Comparison of ENCODE assay signal across 9 cellular contexts in the genomic region with DNA sequence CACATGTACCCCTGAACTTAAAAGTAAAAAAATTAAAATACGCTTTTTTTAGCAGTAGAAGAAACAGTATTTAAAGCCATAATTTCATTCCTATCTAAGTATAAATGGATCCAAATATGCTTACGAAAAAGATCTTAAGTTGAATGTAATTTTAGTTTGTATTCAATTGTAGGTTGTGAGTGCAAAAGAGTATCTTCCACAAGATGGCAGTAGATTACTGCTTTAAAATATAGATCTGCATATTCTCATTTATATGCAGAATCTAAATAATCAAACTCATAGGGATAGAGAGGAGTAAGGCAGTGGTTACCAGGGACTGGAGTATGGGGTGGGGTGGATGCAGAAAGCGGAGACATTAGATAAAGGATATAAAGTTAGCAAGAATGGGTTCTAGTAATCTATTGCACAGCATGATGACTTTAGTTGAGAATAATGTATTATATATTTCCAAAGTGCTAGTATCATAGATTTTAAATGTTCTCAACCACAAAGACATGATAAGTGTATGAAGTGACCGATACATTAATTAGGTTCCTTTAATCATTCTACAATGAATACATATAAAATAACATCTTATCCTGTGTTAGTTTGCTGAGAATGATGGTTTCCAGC. TPM values are rescaled to one million over a fixed set of nuclear protein-coding genes. Genes with fewer than 3 reads are reported as not detected.
DNase-seq lines count a peak whose midpoint lies in the region; ATAC-seq and TF ChIP-seq lines count a peak whose summit lies in the region.
"Had no signal": no experiment of that assay in that cellular context is flagged by ENCODE, and none has a peak within 500 bp of the region (broad histone marks: within the 10 kb centered on the region; RNA-seq: fewer than 3 reads in every experiment).

No MANE protein-coding gene starts in this region.

- TF ChIP-seq EP300 in gastroesophageal sphincter (IDR thresholded peaks at IDR 0.05): no peak

- no peaks in the 10 kb centered on the region for H3K4me1 ChIP-seq in CD8-positive, alpha-beta T cell (ENCODE audit: insufficient read depth, low read length)
- no peaks in the 10 kb centered on the region for H3K4me1 ChIP-seq in lung (ENCODE audit: control insufficient read depth in 2 of 2, insufficient read depth in 2 of 2, low read length in 2 of 2)
- H3K4me1 ChIP-seq in gastroesophageal sphincter: no peaks in the 10 kb centered on the region

- no peak for TF ChIP-seq POLR2A in gastroesophageal sphincter (IDR thresholded peaks at IDR 0.05)

- H3K4me3 Mint-ChIP-seq in CD8-positive, alpha-beta T cell: no peak overlapping the region
- H3K4me3 Mint-ChIP-seq in activated B cell treated with CpG ODN at 0.5 μM for 24 hours: no peak overlapping the region

- POLR2A ChIA-PET in CD8-positive, alpha-beta T cell (lab: Charles Lee): no interaction called here
- POLR2A ChIA-PET in activated B cell treated with CpG ODN at 0.5 μM for 24 hours (lab: Charles Lee): no interaction called here

- H3K9me3 ChIP-seq in CD8-positive, alpha-beta T cell (ENCODE audit: low read length): no peaks in the 10 kb centered on the region
- H3K9me3 ChIP-seq in lung (ENCODE audit: control insufficient read depth in 2 of 2, insufficient read depth in 1 of 2, low read length in 1 of 2) (peaks cover 0 to 9% of the 10 kb centered on the region in 2 donors), gastroesophageal sphincter (peaks cover 0 to 8% (median 0%) of the 10 kb centered on the region in 3 donors)

- no peak overlapping the region for H3K4me3 ChIP-seq in CD8-positive, alpha-beta T cell (ENCODE audit: low read depth, low read length)
- H3K4me3 ChIP-seq in lung (no peak overlapping the region), gastroesophageal sphincter (no peak overlapping the region)

- no peaks in the 10 kb centered on the region for H3K9me3 Mint-ChIP-seq in CD8-positive, alpha-beta T cell
- no peaks in the 10 kb centered on the region for H3K9me3 Mint-ChIP-seq in activated B cell treated with CpG ODN at 0.5 μM for 24 hours

- H3K27ac Mint-ChIP-seq in CD8-positive, alpha-beta T cell: no peak overlapping the region
- H3K27ac Mint-ChIP-seq in activated B cell treated with CpG ODN at 0.5 μM for 24 hours: no peak overlapping the region

- peaks cover 47% of the 10 kb centered on the region for H3K27me3 Mint-ChIP-seq in CD8-positive, alpha-beta T cell (ENCODE audit: low read depth)
- H3K27me3 Mint-ChIP-seq in activated B cell treated with CpG ODN at 0.5 μM for 24 hours: peaks cover 22% of the 10 kb centered on the region

- TF ChIP-seq CTCF in CD8-positive, alpha-beta T cell (IDR thresholded peaks at IDR 0.05): peak; percentile 29
- peak; percentile 38 for TF ChIP-seq CTCF in activated B cell treated with CpG ODN at 0.5 μM for 24 hours (IDR thresholded peaks at IDR 0.05)
- peak; percentile 15 for TF ChIP-seq CTCF in lung (IDR thresholded peaks at IDR 0.05; ENCODE audit: control extremely low read depth, extremely low read depth)
- no peak for TF ChIP-seq CTCF in gastroesophageal sphincter (IDR thresholded peaks at IDR 0.05)

- H3K4me1 Mint-ChIP-seq in CD8-positive, alpha-beta T cell (ENCODE audit: low read depth): no peaks in the 10 kb centered on the region
- no peaks in the 10 kb centered on the region for H3K4me1 Mint-ChIP-seq in activated B cell treated with CpG ODN at 0.5 μM for 24 hours

- WGBS in lung, 2 donors: 70 to 79% methylated on average over 4 of the region's 4 CpGs
- 75 to 88% methylated on average over 4 of the region's 4 CpGs for WGBS in gastroesophageal sphincter (ENCODE audit: low coverage in 1 of 2), 2 donors

- no peak for ATAC-seq in CD8-positive, alpha-beta T cell
- ATAC-seq in activated B cell treated with CpG ODN at 0.5 μM for 24 hours (ENCODE audit: low read depth) (no peak), lung (ENCODE audit: insufficient read depth, low FRiP score) (no peak), gastroesophageal sphincter (no peak), HG02973 (IDR thresholded peaks at IDR 0.05; ENCODE audit: unreplicated experiment) (no peak), GM18517 (IDR thresholded peaks at IDR 0.05; ENCODE audit: unreplicated experiment) (no peak)

- H3K36me3 Mint-ChIP-seq in CD8-positive, alpha-beta T cell: no peaks in the 10 kb centered on the region
- no peaks in the 10 kb centered on the region for H3K36me3 Mint-ChIP-seq in activated B cell treated with CpG ODN at 0.5 μM for 24 hours (ENCODE audit: low read depth)

- no peak overlapping the region for H3K27ac ChIP-seq in CD8-positive, alpha-beta T cell (ENCODE audit: low read depth, low read length)
- H3K27ac ChIP-seq in lung (ENCODE audit: low read depth in 1 of 2, low read length in 1 of 2) (no peak overlapping the region), gastroesophageal sphincter (no peak overlapping the region)

- no peaks in the 10 kb centered on the region for H3K27me3 ChIP-seq in CD8-positive, alpha-beta T cell (ENCODE audit: insufficient read depth, low read length)
- no peaks in the 10 kb centered on the region for H3K27me3 ChIP-seq in lung (ENCODE audit: control insufficient read depth, insufficient read depth)
- peaks cover 24% of the 10 kb centered on the region for H3K27me3 ChIP-seq in gastroesophageal sphincter

- CTCF ChIA-PET in CD8-positive, alpha-beta T cell (lab: Charles Lee): no interaction called here
- CTCF ChIA-PET in activated B cell treated with CpG ODN at 0.5 μM for 24 hours (lab: Charles Lee): no interaction called here

- intact Hi-C loops in CD8-positive, alpha-beta T cell (cut with DNase I, micrococcal nuclease): no loop called here
- intact Hi-C loops in activated B cell treated with CpG ODN at 0.5 μM for 24 hours (cut with micrococcal nuclease): loop anchor here (5.0 kb wide), 2 partner anchors 299 to 686 kb away; a partner anchor contains a TSS

- no peaks in the 10 kb centered on the region for H3K36me3 ChIP-seq in CD8-positive, alpha-beta T cell (ENCODE audit: insufficient read depth, low read length)
- H3K36me3 ChIP-seq in lung (ENCODE audit: control insufficient read depth in 2 of 2, insufficient read depth in 2 of 2, low read length in 2 of 2) (no peaks in the 10 kb centered on the region), gastroesophageal sphincter (no peaks in the 10 kb centered on the region)

- DNase-seq in CD8-positive, alpha-beta T cell: no peak
- peak; percentile 13 for DNase-seq in HT-29 (ENCODE audit: low spot score)
- no peak for DNase-seq in activated B cell treated with CpG ODN at 0.5 μM for 24 hours
- no peak for DNase-seq in lung (ENCODE audit: low spot score)
- no peak for DNase-seq in stimulated activated CD4-positive, alpha-beta T cell treated with anti-CD3 and anti-CD28 coated beads, Interleukin-2, amount 100 ng/mL, for 24 hours
- DNase-seq: activated CD4-positive, CD25-positive, alpha-beta regulatory T cell had no signal

RNA-seq across cellular contexts. Expression of a gene that starts 14.2 kb away (rescaled TPM):
- not detected for total RNA-seq in CD8-positive, alpha-beta T cell
- total RNA-seq in HT-29 (2014; rRNA removed; shearing (Covaris generic)): not detected in 2 replicates
- total RNA-seq in activated B cell treated with CpG ODN at 0.5 μM for 24 hours (not detected in 2 replicates), lung (not detected), gastroesophageal sphincter (not detected)
- not detected for polyA plus RNA-seq in lung

RNA-seq across cellular contexts. Expression of a gene that starts 23.0 kb away (rescaled TPM):
- not detected for total RNA-seq in CD8-positive, alpha-beta T cell
- total RNA-seq in HT-29 (2014; rRNA removed; shearing (Covaris generic)): not detected in 2 replicates
- total RNA-seq in activated B cell treated with CpG ODN at 0.5 μM for 24 hours (not detected in 2 replicates), lung (not detected), gastroesophageal sphincter (not detected)
- not detected for polyA plus RNA-seq in lung

RNA-seq across cellular contexts. Expression of a gene that starts 36.7 kb away (rescaled TPM):
- not detected for total RNA-seq in CD8-positive, alpha-beta T cell
- not detected in 2 replicates for total RNA-seq in HT-29 (2014; rRNA removed; shearing (Covaris generic))
- not detected in 2 replicates for total RNA-seq in activated B cell treated with CpG ODN at 0.5 μM for 24 hours
- total RNA-seq in lung: not detected
- polyA plus RNA-seq in lung: not detected
- total RNA-seq in gastroesophageal sphincter: not detected

RNA-seq across cellular contexts. Expression of a gene that starts 36.7 kb away (rescaled TPM):
- not detected for total RNA-seq in CD8-positive, alpha-beta T cell
- not detected in 2 replicates for total RNA-seq in HT-29 (2014; rRNA removed; shearing (Covaris generic))
- total RNA-seq in activated B cell treated with CpG ODN at 0.5 μM for 24 hours: not detected in 2 replicates
- total RNA-seq in lung: not detected
- under 1 TPM; under 0.01 to 0.01 TPM for polyA plus RNA-seq in lung
- not detected for total RNA-seq in gastroesophageal sphincter

Comparison
In these comparisons a context has a peak if more than half of its experiments do, and no peak if none do; other contexts are left out.
1. CTCF ChIP-seq: peak in CD8-positive, alpha-beta T cell (single experiment), activated B cell treated with CpG ODN at 0.5 μM for 24 hours (single experiment) and lung (single experiment); none in gastroesophageal sphincter (0 of 4).